Comparison of ENCODE assay signal across 1 cellular context in the genomic region with DNA sequence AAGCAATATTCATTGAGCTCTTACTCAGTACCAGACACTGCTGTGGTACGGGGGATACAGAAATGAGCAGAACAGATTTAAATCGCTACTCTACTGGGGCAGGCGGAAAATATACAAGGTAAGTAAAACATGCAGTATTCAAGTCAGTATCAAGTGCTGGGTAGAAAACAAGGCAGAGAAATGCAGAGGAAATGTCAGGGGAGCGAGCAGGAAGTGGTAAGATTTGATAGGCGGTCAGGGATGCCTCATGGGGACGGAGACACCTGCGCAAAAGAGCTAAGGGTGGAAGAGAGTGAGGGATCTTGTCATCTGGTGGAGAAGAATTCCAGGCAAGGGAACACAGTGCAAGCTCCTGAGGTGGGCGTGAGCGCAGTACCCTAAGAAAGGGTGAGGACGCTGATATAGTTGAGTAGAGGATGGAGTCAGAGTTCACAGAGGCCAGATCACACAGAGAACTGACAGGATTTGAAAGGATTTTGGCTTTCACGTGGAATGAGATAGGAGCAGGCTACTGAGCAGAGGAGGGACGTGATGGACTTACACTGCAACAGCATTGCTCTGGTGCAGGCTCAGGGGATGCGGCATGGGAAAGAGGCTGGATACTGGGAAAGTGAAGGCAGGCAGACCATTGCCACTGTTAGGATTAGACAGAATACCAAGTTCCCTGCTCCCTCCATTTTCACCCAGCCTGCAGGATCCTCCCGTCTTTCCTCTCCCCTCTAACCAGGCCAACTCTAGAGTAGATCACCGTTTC.
TF ChIP-seq lines count a peak whose summit lies in the region.

No MANE protein-coding gene starts in this region.

TF ChIP-seq in SK-N-SH treated with all-trans-retinoic acid at 6 μM for 48 hours, 23 proteins besides CTCF, POLR2A, EP300 and RAD21 (continued from another document):
- TF ChIP-seq TSHZ2 (CRISPR knock-in tag; IDR thresholded peaks at IDR 0.05) (no peak), GLIS3 (CRISPR knock-in tag; IDR thresholded peaks at IDR 0.05) (no peak), SNAI2 (CRISPR knock-in tag; IDR thresholded peaks at IDR 0.05) (no peak), ZNF70 (CRISPR knock-in tag; IDR thresholded peaks at IDR 0.05) (no peak), ZNF565 (CRISPR knock-in tag; conservative IDR thresholded peaks at IDR 0.05; ENCODE audit: low read depth) (no peak), TCF4 (CRISPR knock-in tag; IDR thresholded peaks at IDR 0.05; ENCODE audit: borderline replicate concordance) (no peak)
TF ChIP-seq in SK-N-SH treated with all-trans-retinoic acid at 6 μM for 48 hours: peak in this region for 0.
